26 cellular contexts compared by ENCODE assay signal in genomic region chr5:16064135-16064893, GRCh38.
"Had no signal": no experiment of that assay in that cellular context is flagged by ENCODE, and none has a peak within 500 bp of the region (broad histone marks: within the 10 kb centered on the region; RNA-seq: fewer than 3 reads in every experiment).

No MANE protein-coding gene starts in this region.

- H3K27ac ChIP-seq: brain microvascular endothelial cell, cardiac muscle cell, KMS-11, Peyer's patch, VCaP had no signal

- H3K9me3 ChIP-seq: MG63, Peyer's patch had no signal

- H3K36me3 Mint-ChIP-seq: activated naive CD4-positive, alpha-beta T cell treated with anti-CD3 and anti-CD28 coated beads, Interleukin-2, amount 10 ng/mL, durations not matched to agents 7 days and 5 days; activated naive CD8-positive, alpha-beta T cell treated with anti-CD3 and anti-CD28 coated beads for 36 hours had no signal

- H3K27me3 ChIP-seq: brain microvascular endothelial cell, cardiac muscle cell, MG63, Peyer's patch had no signal

- H3K4me1 Mint-ChIP-seq: activated CD4-positive, alpha-beta memory T cell treated with anti-CD3 and anti-CD28 coated beads, Interleukin-2, amount 10 ng/mL, durations not matched to agents 7 days and 5 days; activated CD4-positive, alpha-beta T cell treated with anti-CD3 and anti-CD28 coated beads for 36 hours; activated naive CD4-positive, alpha-beta T cell treated with anti-CD3 and anti-CD28 coated beads, Interleukin-2, amount 10 ng/mL, durations not matched to agents 7 days and 5 days; activated naive CD8-positive, alpha-beta T cell treated with anti-CD3 and anti-CD28 coated beads for 36 hours had no signal

- H3K4me1 ChIP-seq: Peyer's patch had no signal

- H3K27ac Mint-ChIP-seq: activated CD4-positive, alpha-beta memory T cell treated with anti-CD3 and anti-CD28 coated beads, Interleukin-2, amount 10 ng/mL, durations not matched to agents 7 days and 5 days; activated CD4-positive, alpha-beta T cell treated with anti-CD3 and anti-CD28 coated beads for 36 hours; activated naive CD4-positive, alpha-beta T cell treated with anti-CD3 and anti-CD28 coated beads, Interleukin-2, amount 10 ng/mL, durations not matched to agents 7 days and 5 days; activated naive CD8-positive, alpha-beta T cell treated with anti-CD3 and anti-CD28 coated beads for 36 hours; activated T-cell treated with anti-CD3 and anti-CD28 coated beads, Interleukin-2, amount 50 U/mL, for 72 hours; activated T-helper 2 cell treated with anti-CD3 and anti-CD28 coated beads, Interferon-gamma antibody, Interleukin-2, Interleukin-4, amounts not matched to agents 10 μg/mL and 5 μg/mL and 100 μg/mL, durations not matched to agents 14 hours and 24 hours and 36 hours had no signal

- H3K27me3 Mint-ChIP-seq: activated CD4-positive, alpha-beta memory T cell treated with anti-CD3 and anti-CD28 coated beads, Interleukin-2, amount 10 ng/mL, durations not matched to agents 7 days and 5 days; activated naive CD4-positive, alpha-beta T cell treated with anti-CD3 and anti-CD28 coated beads, Interleukin-2, amount 10 ng/mL, durations not matched to agents 7 days and 5 days; activated naive CD8-positive, alpha-beta T cell treated with anti-CD3 and anti-CD28 coated beads for 36 hours had no signal

- H3K9me3 Mint-ChIP-seq: activated naive CD8-positive, alpha-beta T cell treated with anti-CD3 and anti-CD28 coated beads for 36 hours had no signal

- H3K4me2 ChIP-seq: KMS-11 had no signal

- ATAC-seq: activated CD4-positive, alpha-beta T cell treated with anti-CD3 and anti-CD28 coated beads for 36 hours; activated T-cell treated with anti-CD3 and anti-CD28 coated beads, Interleukin-2, amount 50 U/mL, for 72 hours had no signal

- H3K36me3 ChIP-seq: brain microvascular endothelial cell, cardiac muscle cell, MG63, Peyer's patch had no signal

- H3K9ac ChIP-seq: KMS-11 had no signal

- H3K4me3 ChIP-seq: cardiac muscle cell, MG63, Peyer's patch had no signal

- DNase-seq: activated CD4-positive, alpha-beta memory T cell treated with anti-CD3 and anti-CD28 coated beads, Interleukin-2, amount 10 ng/mL, durations not matched to agents 7 days and 5 days; activated CD4-positive, alpha-beta T cell treated with anti-CD3 and anti-CD28 coated beads for 36 hours; activated CD4-positive, alpha-beta T cell treated with anti-CD3 and anti-CD28 coated beads, Interleukin-2, amount 50 U/mL, for 1 hour; activated CD8-positive, alpha-beta memory T cell treated with anti-CD3 and anti-CD28 coated beads, Interleukin-2, amount 50 U/mL, for 4 hours; activated gamma-delta T cell treated with Interleukin-2 at 50 U/mL for 16 hours; activated naive CD4-positive, alpha-beta T cell treated with anti-CD3 and anti-CD28 coated beads, Interleukin-2, amount 10 ng/mL, durations not matched to agents 7 days and 5 days; activated naive CD8-positive, alpha-beta T cell treated with anti-CD3 and anti-CD28 coated beads for 36 hours; activated T-cell treated with anti-CD3 and anti-CD28 coated beads, Interleukin-2, amount 50 U/mL, for 72 hours; brain microvascular endothelial cell; cerebellar nuclear complex; MG63; MV-4-11; NCI-H1105; NCI-H1436; NCI-H1694 treated with DMSO at 0.1 percent for 48 hours; NCI-H2029 treated with DMSO at 0.1 percent for 48 hours; NCI-H446; NCI-H524 treated with DMSO at 0.1 percent for 48 hours; NCI-H82; Peyer's patch; SIG-M5; T-helper 1 cell had no signal

- H3K4me3 Mint-ChIP-seq: activated CD4-positive, alpha-beta memory T cell treated with anti-CD3 and anti-CD28 coated beads, Interleukin-2, amount 10 ng/mL, durations not matched to agents 7 days and 5 days; activated CD4-positive, alpha-beta T cell treated with anti-CD3 and anti-CD28 coated beads for 36 hours; activated naive CD4-positive, alpha-beta T cell treated with anti-CD3 and anti-CD28 coated beads, Interleukin-2, amount 10 ng/mL, durations not matched to agents 7 days and 5 days; activated naive CD8-positive, alpha-beta T cell treated with anti-CD3 and anti-CD28 coated beads for 36 hours; activated T-cell treated with anti-CD3 and anti-CD28 coated beads, Interleukin-2, amount 50 U/mL, for 72 hours had no signal
